ENCODE assay signal across 11 cellular contexts in genomic region chr17:37648555-37648954, GRCh38. TPM values are rescaled to one million over a fixed set of nuclear protein-coding genes. Genes with fewer than 3 reads are reported as not detected.
A peak's percentile ranks its signal among the peaks of the same experiment; 100 is the strongest.
DNase-seq lines count a peak whose midpoint lies in the region; ATAC-seq, FAIRE-seq and TF ChIP-seq lines count a peak whose summit lies in the region.
"Had no signal": no experiment of that assay in that cellular context is flagged by ENCODE, and none has a peak within 500 bp of the region (broad histone marks: within the 10 kb centered on the region; RNA-seq: fewer than 3 reads in every experiment).

No MANE protein-coding gene starts in this region.

- H3K27ac ChIP-seq in breast epithelium (no peak overlapping the region), smooth muscle cell (ENCODE audit: low read depth) (no peak overlapping the region), heart right ventricle (peak overlapping the region in 4 of 10 donors; percentile 32 to 62 (median 50))

- no peaks in the 10 kb centered on the region for H3K79me2 ChIP-seq in smooth muscle cell (ENCODE audit: low read depth)

- H3K4me1 ChIP-seq in breast epithelium (no peaks in the 10 kb centered on the region), adipocyte (ENCODE audit: control insufficient read depth, insufficient read depth, low read length) (peaks cover 11% of the 10 kb centered on the region), smooth muscle cell (ENCODE audit: low read depth) (no peaks in the 10 kb centered on the region), heart right ventricle (peaks cover 0 to 14% (median 6%) of the 10 kb centered on the region in 9 donors)

- no TSS peak for BruUV-seq in MCF 10A (replicated peaks; lab: Mats Ljungman, UMichigan)

- peak overlapping the region; percentile 39 for H2AFZ ChIP-seq in smooth muscle cell (ENCODE audit: low read depth)

- no peak for ATAC-seq in HG03469 (IDR thresholded peaks at IDR 0.05; ENCODE audit: unreplicated experiment)
- ATAC-seq in heart right ventricle = no peak

- no peaks in the 10 kb centered on the region for H3K36me3 ChIP-seq in breast epithelium
- H3K36me3 ChIP-seq in adipocyte (ENCODE audit: control insufficient read depth, insufficient read depth, low read length, severe bottlenecking) = no peaks in the 10 kb centered on the region
- no peaks in the 10 kb centered on the region for H3K36me3 ChIP-seq in smooth muscle cell (ENCODE audit: low read depth)
- H3K36me3 ChIP-seq in heart right ventricle = no peaks in the 10 kb centered on the region

- H3K9ac ChIP-seq in adipocyte (ENCODE audit: low read length) (no peak overlapping the region), smooth muscle cell (ENCODE audit: low read depth) (no peak overlapping the region)

- POLR2A ChIA-PET in MCF 10A (lab: Yijun Ruan, JAX) = interaction anchor here (0.8 to 1.1 kb wide), 4 partner anchors 9 to 138 kb away, joined by 3 to 4 read pairs (median 3); no protein-coding TSS in a partner anchor

- H3K9me3 ChIP-seq in breast epithelium (no peaks in the 10 kb centered on the region), adipocyte (ENCODE audit: control insufficient read depth, low read length) (no peaks in the 10 kb centered on the region), smooth muscle cell (replicated peaks; ENCODE audit: low read depth) (no peaks in the 10 kb centered on the region), heart right ventricle (no peaks in the 10 kb centered on the region)

- H4K20me1 ChIP-seq in smooth muscle cell (ENCODE audit: low read depth) = no peaks in the 10 kb centered on the region

- CTCF ChIA-PET in MCF 10A (lab: Yijun Ruan, JAX) = interaction anchor here (0.6 to 6.0 kb wide), 8 partner anchors 49 to 168 kb away, joined by 3 to 66 read pairs (median 4); no protein-coding TSS in a partner anchor

- H3K27me3 Mint-ChIP-seq in MCF 10A (ENCODE audit: insufficient read depth, unreplicated experiment) = peaks cover 16% of the 10 kb centered on the region

- FAIRE-seq in GM19239 (lab: Jason Lieb, UNC) = no peak
- FAIRE-seq: endometrium had no signal

- intact Hi-C loops in MCF 10A (cut with micrococcal nuclease) (no loop called here), breast epithelium (cut with DNase I; ENCODE audit: low total_unique reads) (no loop called here), heart right ventricle (cut with DNase I) (loop anchor here in 3 of 10 donors (10.0 kb wide), 3 partner anchors 126 to 176 kb away; no protein-coding TSS in a partner anchor)

- WGBS in smooth muscle cell (ENCODE audit: low lambda C conversion rate) = 33% methylated on average over 2 of the region's 2 CpGs
- 48 to 50% methylated on average over 2 of the region's 2 CpGs for WGBS in heart right ventricle, 2 donors

- no peak for TF ChIP-seq CTCF in MCF 10A (IDR thresholded peaks at IDR 0.05; ENCODE audit: unreplicated experiment)
- no peak for TF ChIP-seq CTCF in breast epithelium (IDR thresholded peaks at IDR 0.05)
- TF ChIP-seq CTCF in fibroblast of pulmonary artery (IDR thresholded peaks at IDR 0.05; ENCODE audit: low read length, missing control alignments) = no peak
- TF ChIP-seq CTCF in smooth muscle cell (IDR thresholded peaks at IDR 0.05; ENCODE audit: borderline replicate concordance, insufficient read depth, poor library complexity, severe bottlenecking) = no peak
- no peak for TF ChIP-seq CTCF in heart right ventricle (IDR thresholded peaks at IDR 0.05)

- peak overlapping the region; percentile 38 for H3K4me2 ChIP-seq in smooth muscle cell

- TF ChIP-seq POLR2A in breast epithelium (IDR thresholded peaks at IDR 0.05) = no peak

- H3K36me3 Mint-ChIP-seq in MCF 10A (ENCODE audit: insufficient read depth, unreplicated experiment) = no peaks in the 10 kb centered on the region
- H3K36me3 Mint-ChIP-seq: type B pancreatic cell had no signal

- H3K27me3 ChIP-seq in breast epithelium (peaks cover 0 to 15% of the 10 kb centered on the region in 2 donors), adipocyte (replicated peaks; ENCODE audit: control insufficient read depth, insufficient read depth, low read length) (peaks cover 12% of the 10 kb centered on the region), smooth muscle cell (ENCODE audit: low read depth) (peaks cover 56% of the 10 kb centered on the region), heart right ventricle (peaks cover 0 to 83% (median 19%) of the 10 kb centered on the region in 7 donors)

- H3K4me3 Mint-ChIP-seq in MCF 10A (ENCODE audit: unreplicated experiment) = no peak overlapping the region
- H3K4me3 Mint-ChIP-seq: type B pancreatic cell had no signal

- H3K9me3 Mint-ChIP-seq in MCF 10A (ENCODE audit: unreplicated experiment) = no peaks in the 10 kb centered on the region
- H3K9me3 Mint-ChIP-seq: type B pancreatic cell had no signal

- H3K4me3 ChIP-seq in breast epithelium (no peak overlapping the region), adipocyte (ENCODE audit: low read length) (peak overlapping the region; percentile 38), fibroblast of pulmonary artery (replicated peaks; ENCODE audit: low read depth, low read length) (peak overlapping the region; percentile 0), smooth muscle cell (no peak overlapping the region), heart right ventricle (no peak overlapping the region)

- DNase-seq in MCF 10A (ENCODE audit: unreplicated experiment) (peak; percentile 40), breast epithelium (ENCODE audit: low spot score in 2 of 2) (no peak), adipocyte (ENCODE audit: low read depth) (peak; percentile 56), fibroblast of pulmonary artery (ENCODE audit: low read depth) (peak; percentile 87), smooth muscle cell (lab: John Stamatoyannopoulos, UW; ENCODE audit: unreplicated experiment) (no peak), heart right ventricle (no peak), GM19239 (ENCODE audit: insufficient read length, low spot score) (no peak)
- DNase-seq: 8988T had no signal

- peaks cover 15% of the 10 kb centered on the region for H3K4me1 Mint-ChIP-seq in MCF 10A (ENCODE audit: insufficient read depth, unreplicated experiment)

- H3F3A ChIP-seq in smooth muscle cell (ENCODE audit: low read depth) = no peaks in the 10 kb centered on the region

- H3K27ac Mint-ChIP-seq in MCF 10A (ENCODE audit: low read depth, unreplicated experiment) = no peak overlapping the region
- H3K27ac Mint-ChIP-seq: type B pancreatic cell had no signal

RNA-seq across cellular contexts. Expression of gene DDX52, which starts 5.3 kb away (rescaled TPM):
- 37.8 and 42.5 TPM in 2 replicates for total RNA-seq in MCF 10A (2022)
- 10 to 100 TPM; 15.8 to 29.3 (median 20.0) TPM for total RNA-seq in breast epithelium
- total RNA-seq in smooth muscle cell = 26.0 and 28.2 TPM in 2 replicates
- 18.7 and 24.0 TPM in 2 replicates for polyA plus RNA-seq in smooth muscle cell
- total RNA-seq in heart right ventricle = 10 to 100 TPM; 12.7 to 18.0 (median 14.7) TPM
- polyA plus RNA-seq in heart right ventricle = 1 to 10 TPM; 7.8 to 8.0 TPM

RNA-seq across cellular contexts. Expression of gene SYNRG, which starts 39.3 kb away (rescaled TPM):
- 18.0 and 26.8 TPM in 2 replicates for total RNA-seq in MCF 10A (2022)
- 10 to 100 TPM; 20.2 to 38.2 (median 34.4) TPM for total RNA-seq in breast epithelium
- 18.9 and 19.5 TPM in 2 replicates for total RNA-seq in smooth muscle cell
- polyA plus RNA-seq in smooth muscle cell = 16.2 and 17.9 TPM in 2 replicates
- 10 to 100 TPM; 32.7 to 57.6 (median 48.2) TPM for total RNA-seq in heart right ventricle
- 1 to 10 TPM; 2.9 to 5.6 TPM for polyA plus RNA-seq in heart right ventricle

Comparison
In these comparisons a context has a peak if more than half of its experiments do, and no peak if none do; other contexts are left out.
1. DNase-seq: peak in MCF 10A (single experiment), adipocyte (single experiment) and fibroblast of pulmonary artery (single experiment); none in breast epithelium (0 of 2), smooth muscle cell (single experiment), heart right ventricle (0 of 2) and GM19239 (single experiment).
2. H3K4me3 ChIP-seq: peak in adipocyte (single experiment) and fibroblast of pulmonary artery (single experiment); none in breast epithelium (0 of 3), smooth muscle cell (single experiment) and heart right ventricle (0 of 10).